ENCODE assay signal across 29 cellular contexts in the genomic region with DNA sequence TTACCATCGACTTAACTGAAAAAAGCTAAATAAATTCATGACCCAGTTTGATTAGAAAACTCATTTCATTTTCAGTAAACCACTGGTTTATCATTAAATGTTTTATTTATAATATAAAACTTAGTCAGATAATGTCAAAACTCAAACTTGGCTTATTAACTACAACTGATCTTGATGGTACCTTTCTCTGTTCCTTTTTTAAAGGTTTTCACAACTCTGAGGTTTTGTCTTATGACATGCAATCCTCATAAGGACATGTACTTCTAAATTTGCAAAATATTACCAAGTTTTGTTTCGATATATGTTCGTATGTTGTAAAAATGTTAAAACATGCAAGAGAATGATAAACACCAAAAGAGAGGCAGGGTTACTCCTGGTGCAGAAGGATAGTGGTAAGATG.
DNase-seq lines count a peak whose midpoint lies in the region; ATAC-seq, FAIRE-seq and TF ChIP-seq lines count a peak whose summit lies in the region.
"Had no signal": no experiment of that assay in that cellular context is flagged by ENCODE, and none has a peak within 500 bp of the region (broad histone marks: within the 10 kb centered on the region; RNA-seq: fewer than 3 reads in every experiment).

No MANE protein-coding gene starts in this region.

- H3K9me3 ChIP-seq in GM12878 (replicated peaks; ENCODE audit: control insufficient read depth, insufficient read depth, low read length), result no peaks in the 10 kb centered on the region
- H3K9me3 ChIP-seq: esophagus squamous epithelium, ovary had no signal

- H3K9ac ChIP-seq in GM12878 (ENCODE audit: control insufficient read depth, insufficient read depth, low read length), result no peak overlapping the region

- no TSS peak for BruUV-seq in GM12878 (replicated peaks; lab: Mats Ljungman, UMichigan)

- CTCF ChIA-PET in GM12878 (lab: Yijun Ruan, JAX) (interaction anchor here (1.4 to 1.8 kb wide), 2 partner anchors 10 to 16 kb away, joined by 4 to 9 read pairs; no protein-coding TSS in a partner anchor), GM10248 (lab: Yijun Ruan, JAX) (interaction anchor here (0.9 to 3.2 kb wide), 3 partner anchors 15 to 19 kb away, joined by 3 to 11 read pairs (median 3); no protein-coding TSS in a partner anchor)

- in situ Hi-C loops in GM12878 (cut with MboI), result no loop called here

- intact Hi-C loops in GM12878 (cut with micrococcal nuclease; ENCODE audit: unreplicated experiment), result no loop called here

- TF ChIP-seq CTCF in GM12878 (IDR thresholded peaks at IDR 0.05 in 2 of 3, conservative IDR thresholded peaks at IDR 0.05 in 1 of 3; ENCODE audit: control insufficient read depth in 2 of 3, extremely low read depth in 1 of 3, insufficient read depth in 1 of 3, low read depth in 3 of 3, low read length in 3 of 3) (no peak), GM10248 (IDR thresholded peaks at IDR 0.05; ENCODE audit: control extremely low read depth, extremely low read depth, low read depth, missing control alignments) (no peak)

- DNase-seq in GM12878 (ENCODE audit: low read depth, low spot score) (no peak), DMS53 treated with DMSO at 0.1 percent for 48 hours (lab: John Stamatoyannopoulos, UW; ENCODE audit: unreplicated experiment) (no peak), GM10248 (ENCODE audit: extremely low spot score) (no peak)
- no peak for DNase-seq in activated CD4-positive, CD25-positive, alpha-beta regulatory T cell treated with anti-CD3 and anti-CD28 coated beads, Interleukin-2, amount 50 U/mL, for 72 hours
- DNase-seq: activated CD4-positive, alpha-beta T cell treated with anti-CD3 and anti-CD28 coated beads for 48 hours; activated naive CD4-positive, alpha-beta T cell; activated T-cell treated with anti-CD3 and anti-CD28 coated beads, Interleukin-2, amount 50 U/mL, for 4 hours; central memory CD4-positive, alpha-beta T cell; DMS153; esophagus squamous epithelium; foreskin melanocyte; GOT3; HFFc6; left cardiac atrium; NCI-H1436 treated with DMSO at 0.1 percent for 48 hours; NCI-H446 treated with DMSO at 0.1 percent for 48 hours; NCI-H82; nephron progenitor cell; ovary; retina; T-helper 17 cell; trophoblast cell had no signal

- 22% methylated on average over 3 of the region's 3 CpGs for WGBS in GM12878 (ENCODE audit: insufficient coverage, insufficient replicate concordance, low lambda C conversion rate, missing lambda C conversion rate)

- no peaks in the 10 kb centered on the region for H3K36me3 ChIP-seq in GM12878 (ENCODE audit: control insufficient read depth in 2 of 2, insufficient read depth in 2 of 2, low read length in 1 of 2)
- H3K36me3 ChIP-seq: esophagus squamous epithelium, ovary had no signal

- POLR2A ChIA-PET in GM12878 (lab: Charles Lee) (interaction anchor here (0.6 kb wide), 1 partner anchor 449 kb away, joined by 5 read pairs; no protein-coding TSS in a partner anchor), GM10248 (lab: Yijun Ruan, JAX) (no interaction called here)

- no peak for TF ChIP-seq POLR2A in GM12878 (IDR thresholded peaks at IDR 0.05; ENCODE audit: low read depth, low read length)

- H4K20me1 ChIP-seq in GM12878 (ENCODE audit: control insufficient read depth, insufficient read depth), result no peaks in the 10 kb centered on the region

- RAD21 ChIA-PET in GM12878 (lab: Charles Lee; ENCODE audit: unreplicated experiment), result interaction anchor here (2.2 kb wide), 1 partner anchor 16 kb away, joined by 5 read pairs; no protein-coding TSS in a partner anchor

- no peaks in the 10 kb centered on the region for H3K27me3 ChIP-seq in GM12878 (replicated peaks in 1 of 2; ENCODE audit: control insufficient read depth in 2 of 2, insufficient read depth in 2 of 2, low read length in 1 of 2)
- H3K27me3 ChIP-seq: ovary had no signal

- TF ChIP-seq RAD21 in GM12878 (IDR thresholded peaks at IDR 0.05; ENCODE audit: insufficient read depth, low read depth, low read length), result no peak

- H3K27ac ChIP-seq in GM12878 (ENCODE audit: control insufficient read depth, insufficient read depth), result no peak overlapping the region
- H3K27ac ChIP-seq: esophagus squamous epithelium, ovary, RWPE1 had no signal

- no peak overlapping the region for H3K4me3 ChIP-seq in GM12878
- H3K4me3 ChIP-seq: esophagus squamous epithelium, K562, ovary had no signal

- no peaks in the 10 kb centered on the region for H3K4me1 ChIP-seq in GM12878 (ENCODE audit: control insufficient read depth, insufficient read depth, low read length)
- H3K4me1 ChIP-seq: esophagus squamous epithelium had no signal

- no peak overlapping the region for H2AFZ ChIP-seq in GM12878 (ENCODE audit: control insufficient read depth, low read depth, low read length)

- no peak for FAIRE-seq in GM12878 (lab: Jason Lieb, UNC)
- FAIRE-seq: GM18507, K562 had no signal

- ATAC-seq in GM18508 (IDR thresholded peaks at IDR 0.05; ENCODE audit: insufficient read depth, unreplicated experiment) (peak; percentile 87), GM18907 (IDR thresholded peaks at IDR 0.05; ENCODE audit: unreplicated experiment) (peak; percentile 76), HG03064 (IDR thresholded peaks at IDR 0.05; ENCODE audit: low read depth, unreplicated experiment) (peak; percentile 63), GM12878 (peak; percentile 78), GM21737 (IDR thresholded peaks at IDR 0.05; ENCODE audit: unreplicated experiment) (no peak)
- ATAC-seq: activated T-cell treated with anti-CD3 and anti-CD28 coated beads, Interleukin-2, amount 50 U/mL, for 4 hours; K562; left cardiac atrium; T-helper 17 cell had no signal

- SMC1A ChIA-PET in GM12878 (lab: Charles Lee; ENCODE audit: uncharacterized antibody, unreplicated experiment), result interaction anchor here (0.9 to 1.8 kb wide), 7 partner anchors 13 to 87 kb away, joined by 3 to 12 read pairs (median 3); no protein-coding TSS in a partner anchor

- peak; percentile 34 to 61; a peak in 2 of 4 replicates for TF ChIP-seq EP300 in GM12878 (IDR thresholded peaks at IDR 0.05; ENCODE audit: borderline replicate concordance in 1 of 2, control insufficient read depth in 1 of 2, low read depth in 2 of 2, low read length in 2 of 2)

- no peaks in the 10 kb centered on the region for H3K79me2 ChIP-seq in GM12878 (ENCODE audit: control insufficient read depth, insufficient read depth, low read length)

- no peak overlapping the region for H3K4me2 ChIP-seq in GM12878 (ENCODE audit: control insufficient read depth, insufficient read depth)

TF ChIP-seq in GM12878, 131 proteins besides CTCF, POLR2A, EP300 and RAD21:
- no peak for TF ChIP-seq MXI1 (IDR thresholded peaks at IDR 0.05; ENCODE audit: low read depth, low read length)
- TF ChIP-seq MEF2B (IDR thresholded peaks at IDR 0.05; ENCODE audit: partially characterized antibody, poor library complexity, severe bottlenecking), result peak; percentile 33
- TF ChIP-seq ZNF274 (IDR thresholded peaks at IDR 0.05; ENCODE audit: insufficient read depth, insufficient read length), result no peak
- peak; percentile 21; the same call in 1 of the 2 replicates for TF ChIP-seq BCL11A (IDR thresholded peaks at IDR 0.05; ENCODE audit: low read depth, low read length)
- no peak for TF ChIP-seq JUNB (IDR thresholded peaks at IDR 0.05)
- TF ChIP-seq SPI1 (IDR thresholded peaks at IDR 0.05; ENCODE audit: borderline replicate concordance, insufficient read depth, low read depth, low read length), result peak; percentile 68; the same call in 1 of the 2 replicates
- TF ChIP-seq DPF2 (IDR thresholded peaks at IDR 0.05), result 0 out of 2 replicates have a peak, but pooled peaks have one; percentile 19
- no peak for TF ChIP-seq BACH1 (IDR thresholded peaks at IDR 0.05; ENCODE audit: borderline replicate concordance)
- peak; percentile 82 for TF ChIP-seq MTA2 (IDR thresholded peaks at IDR 0.05; ENCODE audit: low read depth)
TF ChIP-seq in GM12878: peak in this region for 5.
